20 cellular contexts compared by ENCODE assay signal in genomic region chr5:76606665-76607064, GRCh38. TPM values are rescaled to one million over a fixed set of nuclear protein-coding genes. Genes with fewer than 3 reads are reported as not detected.
DNase-seq lines count a peak whose midpoint lies in the region; ATAC-seq and TF ChIP-seq lines count a peak whose summit lies in the region.
"Had no signal": no experiment of that assay in that cellular context is flagged by ENCODE, and none has a peak within 500 bp of the region (broad histone marks: within the 10 kb centered on the region; RNA-seq: fewer than 3 reads in every experiment).

No MANE protein-coding gene starts in this region.

- no peak for DNase-seq in CD8-positive, alpha-beta T cell
- DNase-seq in OCI-LY7 (ENCODE audit: low spot score) (no peak), adrenal gland (no peak), iPS-NIHi7 (ENCODE audit: extremely low spot score) (no peak)
- DNase-seq in naive thymus-derived CD4-positive, alpha-beta T cell, result no peak
- DNase-seq: activated CD8-positive, alpha-beta memory T cell treated with anti-CD3 and anti-CD28 coated beads, Interleukin-2, amount 50 U/mL, for 4 hours; activated naive CD4-positive, alpha-beta T cell; aorta; cerebellar nuclear complex; DMS79; effector CD4-positive, alpha-beta T cell; left lung; NCI-H187; stimulated activated CD4-positive, alpha-beta T cell treated with anti-CD3 and anti-CD28 coated beads, Interleukin-12 subunit alpha, Interleukin-12 subunit beta, amount 100 ng/mL, for 4 hours; T-helper 9 cell had no signal

- peaks cover 38% of the 10 kb centered on the region for H3K36me3 ChIP-seq in CD8-positive, alpha-beta T cell (ENCODE audit: insufficient read depth, low read length)
- H3K36me3 ChIP-seq in OCI-LY7 (ENCODE audit: insufficient read depth, low read length), result peaks cover 57% of the 10 kb centered on the region
- H3K36me3 ChIP-seq in naive thymus-derived CD4-positive, alpha-beta T cell (ENCODE audit: control insufficient read depth in 2 of 3, insufficient read depth in 3 of 3, low read length in 3 of 3), result peaks cover 0 to 33% (median 3%) of the 10 kb centered on the region in 3 experiments
- H3K36me3 ChIP-seq in adrenal gland (replicated peaks in 1 of 2), result no peaks in the 10 kb centered on the region

- H3K27me3 Mint-ChIP-seq in CD8-positive, alpha-beta T cell (ENCODE audit: low read depth), result no peaks in the 10 kb centered on the region
- no peaks in the 10 kb centered on the region for H3K27me3 Mint-ChIP-seq in naive thymus-derived CD4-positive, alpha-beta T cell

- no peaks in the 10 kb centered on the region for H3K9me3 Mint-ChIP-seq in CD8-positive, alpha-beta T cell
- H3K9me3 Mint-ChIP-seq in naive thymus-derived CD4-positive, alpha-beta T cell, result no peaks in the 10 kb centered on the region

- no peaks in the 10 kb centered on the region for H3K9me2 ChIP-seq in OCI-LY7 (ENCODE audit: insufficient read depth, low read length)

- no peak overlapping the region for H2AFZ ChIP-seq in OCI-LY7 (ENCODE audit: low read length)

- peak overlapping the region; percentile 50 for H3K4me2 ChIP-seq in OCI-LY7 (ENCODE audit: low read length)

- no peak overlapping the region for H3K4me3 ChIP-seq in CD8-positive, alpha-beta T cell (ENCODE audit: low read depth, low read length)
- H3K4me3 ChIP-seq in OCI-LY7 (ENCODE audit: low read depth, low read length, poor library complexity, severe bottlenecking), result no peak overlapping the region
- H3K4me3 ChIP-seq in naive thymus-derived CD4-positive, alpha-beta T cell (ENCODE audit: low read length), result no peak overlapping the region
- no peak overlapping the region for H3K4me3 ChIP-seq in adrenal gland
- H3K4me3 ChIP-seq: left lung had no signal

- H3K4me1 ChIP-seq in CD8-positive, alpha-beta T cell (ENCODE audit: insufficient read depth, low read length), result no peaks in the 10 kb centered on the region
- H3K4me1 ChIP-seq in OCI-LY7 (ENCODE audit: insufficient read depth, low read length, poor library complexity, severe bottlenecking), result peaks cover 39% of the 10 kb centered on the region
- H3K4me1 ChIP-seq in naive thymus-derived CD4-positive, alpha-beta T cell (ENCODE audit: control insufficient read depth in 2 of 2, insufficient read depth in 2 of 2, low read length in 2 of 2), result no peaks in the 10 kb centered on the region
- no peaks in the 10 kb centered on the region for H3K4me1 ChIP-seq in adrenal gland (replicated peaks in 1 of 2)
- H3K4me1 ChIP-seq: left lung had no signal

- intact Hi-C loops in CD8-positive, alpha-beta T cell (cut with DNase I, micrococcal nuclease), result no loop called here
- intact Hi-C loops in OCI-LY7 (cut with micrococcal nuclease; ENCODE audit: unreplicated experiment) (loop anchor here (10.0 kb wide), 1 partner anchor 408 kb away; no protein-coding TSS in a partner anchor), adrenal gland (cut with DNase I) (no loop called here)
- intact Hi-C loops in naive thymus-derived CD4-positive, alpha-beta T cell (cut with micrococcal nuclease), result loop anchor here in 1 of 2 donors (10.0 kb wide), 1 partner anchor 258 kb away; no protein-coding TSS in a partner anchor

- no peak for TF ChIP-seq CTCF in CD8-positive, alpha-beta T cell (IDR thresholded peaks at IDR 0.05)
- no peak for TF ChIP-seq CTCF in OCI-LY7 (conservative IDR thresholded peaks at IDR 0.05; ENCODE audit: low read length)
- no peak for TF ChIP-seq CTCF in adrenal gland (IDR thresholded peaks at IDR 0.05)

- 71 to 85% (median 80%) methylated on average over 3 of the region's 3 CpGs for whole genome bisulfite sequencing in adrenal gland, 4 donors

- no peak for ATAC-seq in CD8-positive, alpha-beta T cell
- ATAC-seq in GM21526 (IDR thresholded peaks at IDR 0.05; ENCODE audit: low FRiP score, unreplicated experiment) (peak; percentile 27), HG02970 (IDR thresholded peaks at IDR 0.05; ENCODE audit: low FRiP score, unreplicated experiment) (no peak)
- no peak for ATAC-seq in naive thymus-derived CD4-positive, alpha-beta T cell
- ATAC-seq: activated CD4-positive, CD25-positive, alpha-beta regulatory T cell treated with anti-CD3 and anti-CD28 coated beads, Interleukin-2, amount 50 U/mL, for 24 hours; esophagus mucosa; left lung had no signal

- H3K9me3 ChIP-seq in CD8-positive, alpha-beta T cell (ENCODE audit: low read length), result no peaks in the 10 kb centered on the region
- no peaks in the 10 kb centered on the region for H3K9me3 ChIP-seq in OCI-LY7 (ENCODE audit: low read length)
- H3K9me3 ChIP-seq in naive thymus-derived CD4-positive, alpha-beta T cell (ENCODE audit: control insufficient read depth in 2 of 3, low read length in 3 of 3), result no peaks in the 10 kb centered on the region
- no peaks in the 10 kb centered on the region for H3K9me3 ChIP-seq in adrenal gland (replicated peaks in 1 of 3)
- H3K9me3 ChIP-seq: left lung had no signal

- peaks cover 83% of the 10 kb centered on the region for H3K36me3 Mint-ChIP-seq in CD8-positive, alpha-beta T cell
- H3K36me3 Mint-ChIP-seq in naive thymus-derived CD4-positive, alpha-beta T cell, result peaks cover 14 to 76% (median 36%) of the 10 kb centered on the region in 5 donors

- POLR2A ChIA-PET in CD8-positive, alpha-beta T cell (lab: Charles Lee), result interaction anchor here (0.7 kb wide), 1 partner anchor 12 kb away, joined by 3 read pairs; no protein-coding TSS in a partner anchor
- POLR2A ChIA-PET in OCI-LY7 (lab: Charles Lee), result interaction anchor here (0.7 to 2.3 kb wide), 10 partner anchors 10 to 1269 kb away, joined by 3 to 20 read pairs (median 4); partner anchors contain the start of gene IQGAP2
- POLR2A ChIA-PET in naive thymus-derived CD4-positive, alpha-beta T cell (lab: Charles Lee), result no interaction called here

- peak overlapping the region; percentile 67 for H3K27ac Mint-ChIP-seq in CD8-positive, alpha-beta T cell
- H3K27ac Mint-ChIP-seq in naive thymus-derived CD4-positive, alpha-beta T cell, result peak overlapping the region in 6 of 9 donors; percentile 15 to 94 (median 66)

- H3K4me1 Mint-ChIP-seq in CD8-positive, alpha-beta T cell (ENCODE audit: low read depth), result peaks cover 6% of the 10 kb centered on the region
- H3K4me1 Mint-ChIP-seq in naive thymus-derived CD4-positive, alpha-beta T cell, result peaks cover 4 to 21% (median 14%) of the 10 kb centered on the region in 7 donors

- no peaks in the 10 kb centered on the region for H3K79me2 ChIP-seq in OCI-LY7 (ENCODE audit: insufficient read depth, low read depth, low read length)

- no peaks in the 10 kb centered on the region for H3K27me3 ChIP-seq in CD8-positive, alpha-beta T cell (ENCODE audit: insufficient read depth, low read length)
- H3K27me3 ChIP-seq in naive thymus-derived CD4-positive, alpha-beta T cell (ENCODE audit: control insufficient read depth in 2 of 2, insufficient read depth in 2 of 2, low read length in 2 of 2), result no peaks in the 10 kb centered on the region
- no peaks in the 10 kb centered on the region for H3K27me3 ChIP-seq in adrenal gland
- H3K27me3 ChIP-seq: left lung had no signal

- BruUV-seq in OCI-LY7 (replicated peaks; lab: Mats Ljungman, UMichigan), result no TSS peak

- H4K20me1 ChIP-seq in OCI-LY7 (ENCODE audit: insufficient read depth, low read length), result no peaks in the 10 kb centered on the region

- CTCF ChIA-PET in CD8-positive, alpha-beta T cell (lab: Charles Lee), result interaction anchor here (1.1 to 1.3 kb wide), 2 partner anchors 23 to 168 kb away, joined by 3 to 10 read pairs; no protein-coding TSS in a partner anchor
- CTCF ChIA-PET in OCI-LY7 (lab: Charles Lee; ENCODE audit: unreplicated experiment), result interaction anchor here (0.6 to 0.9 kb wide), 2 partner anchors 59 to 177 kb away, joined by 3 read pairs; no protein-coding TSS in a partner anchor
- CTCF ChIA-PET in naive thymus-derived CD4-positive, alpha-beta T cell (lab: Charles Lee), result interaction anchor here (0.5 kb wide), 2 partner anchors 87 to 165 kb away, joined by 3 to 5 read pairs; no protein-coding TSS in a partner anchor

- no peak overlapping the region for H3K4me3 Mint-ChIP-seq in CD8-positive, alpha-beta T cell
- H3K4me3 Mint-ChIP-seq in naive thymus-derived CD4-positive, alpha-beta T cell, result peak overlapping the region in 3 of 10 donors; percentile 62 to 82 (median 64)

- H3K27ac ChIP-seq in CD8-positive, alpha-beta T cell (ENCODE audit: low read depth, low read length), result no peak overlapping the region
- H3K27ac ChIP-seq in OCI-LY7 (ENCODE audit: low read depth, low read length, poor library complexity, severe bottlenecking) (peak overlapping the region; percentile 75), adrenal gland (no peak overlapping the region)
- no peak overlapping the region for H3K27ac ChIP-seq in naive thymus-derived CD4-positive, alpha-beta T cell (ENCODE audit: low read depth, low read length)
- H3K27ac ChIP-seq: HL-60, left lung had no signal

- TF ChIP-seq POLR2A in adrenal gland (IDR thresholded peaks at IDR 0.05), result no peak

RNA-seq across cellular contexts. Expression of gene F2RL2, which starts 16.5 kb away (rescaled TPM):
- not detected for total RNA-seq in CD8-positive, alpha-beta T cell
- 0.03 TPM in 1 of 2 replicates, not detected in the other for total RNA-seq in OCI-LY7 (2014; rRNA removed; shearing (Covaris generic))
- total RNA-seq in OCI-LY7 (2022), result not detected in 2 replicates
- not detected for total RNA-seq in naive thymus-derived CD4-positive, alpha-beta T cell
- polyA plus RNA-seq in naive thymus-derived CD4-positive, alpha-beta T cell, result under 1 TPM; 0.46 to 0.51 TPM
- 1 to 10 TPM in 1 of 8 donors, under 1 TPM in 5, not detected in 2; 0.08 to 1.5 (median 0.47) TPM for total RNA-seq in adrenal gland
- polyA plus RNA-seq in adrenal gland, result under 1 TPM; 0.16 to 0.46 (median 0.27) TPM
